In the genomic region with DNA sequence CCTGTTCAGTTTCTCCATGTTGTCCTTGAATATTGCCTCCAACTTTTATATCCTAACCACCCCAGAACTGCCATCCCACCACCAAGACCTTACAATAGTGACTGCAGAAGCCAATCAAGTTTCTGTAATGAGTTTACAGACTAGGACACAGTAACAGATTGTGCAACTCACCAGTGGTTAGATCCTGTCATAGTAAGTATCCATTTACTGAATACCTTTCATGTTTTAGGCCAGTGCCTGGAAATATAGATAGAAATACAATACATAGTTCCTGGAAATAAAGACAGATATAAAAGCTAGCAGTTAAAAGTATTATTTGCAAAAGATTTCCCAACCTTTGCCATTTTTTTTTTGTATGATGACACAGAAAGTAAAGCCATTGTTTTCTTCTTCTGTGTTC, we compare ENCODE assay signal across 17 cellular contexts.
"Had no signal": no experiment of that assay in that cellular context is flagged by ENCODE, and none has a peak within 500 bp of the region (broad histone marks: within the 10 kb centered on the region; RNA-seq: fewer than 3 reads in every experiment).

No MANE protein-coding gene starts in this region.

- H3K4me1 ChIP-seq: foreskin keratinocyte had no signal

- H3K27me3 ChIP-seq: foreskin keratinocyte had no signal

- H3K9me3 Mint-ChIP-seq: activated naive CD4-positive, alpha-beta T cell treated with anti-CD3 and anti-CD28 coated beads for 36 hours had no signal

- H3K27ac ChIP-seq: foreskin keratinocyte had no signal

- H3K4me3 Mint-ChIP-seq: activated B cell treated with CpG ODN at 0.5 μM for 24 hours; activated CD4-positive, alpha-beta T cell treated with anti-CD3 and anti-CD28 coated beads, Interleukin-2, amount 10 ng/mL, durations not matched to agents 24 days and 14 days; activated naive CD4-positive, alpha-beta T cell treated with anti-CD3 and anti-CD28 coated beads for 36 hours; activated T-helper 17 cell treated with anti-CD3 and anti-CD28 coated beads, Interleukin-2, amount 50 U/mL, for 72 hours; central memory CD8-positive, alpha-beta T cell; dendritic cell treated with granulocyte-macrophage colony-stimulating factor and Interleukin-4, amounts not matched to agents 40 ng/mL and 50 ng/mL, for 4 days; memory B cell; natural killer cell treated with Interleukin-12 subunit alpha and Interleukin-12 subunit beta and Interleukin-15 and Interleukin-18, amount 100 ng/mL, for 72 hours; T-helper 17 cell had no signal

- H3K4me1 Mint-ChIP-seq: activated B cell treated with CpG ODN at 0.5 μM for 24 hours; activated CD4-positive, alpha-beta T cell treated with anti-CD3 and anti-CD28 coated beads, Interleukin-2, amount 10 ng/mL, durations not matched to agents 24 days and 14 days; activated T-helper 17 cell treated with anti-CD3 and anti-CD28 coated beads, Interleukin-2, amount 50 U/mL, for 72 hours; central memory CD8-positive, alpha-beta T cell; memory B cell; T-helper 17 cell had no signal

- DNase-seq: activated B cell treated with CpG ODN at 0.5 μM for 24 hours; activated CD4-positive, alpha-beta T cell treated with anti-CD3 and anti-CD28 coated beads, Interleukin-2, amount 10 ng/mL, durations not matched to agents 24 days and 14 days; activated naive CD4-positive, alpha-beta T cell treated with anti-CD3 and anti-CD28 coated beads for 36 hours; activated T-cell treated with anti-CD3 and anti-CD28 coated beads for 4 hours; foreskin keratinocyte; islet precursor cell; nucleus accumbens; stimulated activated CD4-positive, alpha-beta T cell treated with anti-CD3 and anti-CD28 coated beads, Interleukin-12 subunit alpha, Interleukin-12 subunit beta, amount 100 ng/mL, for 4 hours; stimulated activated naive CD4-positive, alpha-beta T cell; substantia nigra; T-helper 17 cell had no signal

- H3K27ac Mint-ChIP-seq: activated B cell treated with CpG ODN at 0.5 μM for 24 hours; activated CD4-positive, alpha-beta T cell treated with anti-CD3 and anti-CD28 coated beads, Interleukin-2, amount 10 ng/mL, durations not matched to agents 24 days and 14 days; activated naive CD4-positive, alpha-beta T cell treated with anti-CD3 and anti-CD28 coated beads for 36 hours; activated T-helper 17 cell treated with anti-CD3 and anti-CD28 coated beads, Interleukin-2, amount 50 U/mL, for 72 hours; dendritic cell treated with granulocyte-macrophage colony-stimulating factor and Interleukin-4, amounts not matched to agents 40 ng/mL and 50 ng/mL, for 4 days; memory B cell; natural killer cell treated with Interleukin-12 subunit alpha and Interleukin-12 subunit beta and Interleukin-15 and Interleukin-18, amount 100 ng/mL, for 72 hours; progenitor cell of endocrine pancreas; T-helper 17 cell had no signal

- H3K36me3 Mint-ChIP-seq: memory B cell; natural killer cell treated with Interleukin-12 subunit alpha and Interleukin-12 subunit beta and Interleukin-15 and Interleukin-18, amount 100 ng/mL, for 72 hours had no signal

- H3K27me3 Mint-ChIP-seq: activated B cell treated with CpG ODN at 0.5 μM for 24 hours; activated CD4-positive, alpha-beta T cell treated with anti-CD3 and anti-CD28 coated beads, Interleukin-2, amount 10 ng/mL, durations not matched to agents 24 days and 14 days; activated T-helper 17 cell treated with anti-CD3 and anti-CD28 coated beads, Interleukin-2, amount 50 U/mL, for 72 hours; central memory CD8-positive, alpha-beta T cell; dendritic cell treated with granulocyte-macrophage colony-stimulating factor and Interleukin-4, amounts not matched to agents 40 ng/mL and 50 ng/mL, for 4 days; memory B cell; natural killer cell treated with Interleukin-12 subunit alpha and Interleukin-12 subunit beta and Interleukin-15 and Interleukin-18, amount 100 ng/mL, for 72 hours; progenitor cell of endocrine pancreas; T-helper 17 cell had no signal
